In genomic region chr18:50748243-50749229, GRCh38 we compare ENCODE assay signal across 11 cellular contexts.
A peak's percentile ranks its signal among the peaks of the same experiment; 100 is the strongest.
DNase-seq lines count a peak whose midpoint lies in the region; ATAC-seq and TF ChIP-seq lines count a peak whose summit lies in the region.
"Had no signal": no experiment of that assay in that cellular context is flagged by ENCODE, and none has a peak within 500 bp of the region (broad histone marks: within the 10 kb centered on the region; RNA-seq: fewer than 3 reads in every experiment).

No MANE protein-coding gene starts in this region.

- TF ChIP-seq CTCF in mucosa of descending colon (IDR thresholded peaks at IDR 0.05) (no peak), upper lobe of right lung (IDR thresholded peaks at IDR 0.05) (no peak)

- H3K36me3 ChIP-seq in HUES64 (ENCODE audit: insufficient read depth, low read length), result no peaks in the 10 kb centered on the region
- H3K36me3 ChIP-seq in mucosa of descending colon (ENCODE audit: low read depth), result no peaks in the 10 kb centered on the region
- no peaks in the 10 kb centered on the region for H3K36me3 ChIP-seq in upper lobe of right lung

- DNase-seq in DMS 273 (lab: John Stamatoyannopoulos, UW; ENCODE audit: unreplicated experiment) (peak; percentile 94), mucosa of descending colon (peak in 1 of 3 donors; percentile 36), upper lobe of right lung (no peak)
- DNase-seq in activated CD8-positive, alpha-beta memory T cell treated with anti-CD3 and anti-CD28 coated beads, Interleukin-2, amount 50 U/mL, for 48 hours, result peak; percentile 13
- DNase-seq: activated gamma-delta T cell treated with Interleukin-2 at 50 U/mL for 16 hours, AML-193, SHP77 treated with DMSO at 0.1 percent for 48 hours had no signal

- H3K27me3 ChIP-seq in HUES64 (ENCODE audit: insufficient read depth, low read length), result no peaks in the 10 kb centered on the region
- H3K27me3 ChIP-seq in upper lobe of right lung, result peaks cover 3% of the 10 kb centered on the region

- no peak overlapping the region for H3K4me3 ChIP-seq in HUES64 (ENCODE audit: low read length)
- no peak overlapping the region for H3K4me3 ChIP-seq in mucosa of descending colon
- no peak overlapping the region for H3K4me3 ChIP-seq in upper lobe of right lung

- ATAC-seq in mucosa of descending colon (peak; percentile 42), GM18867 (IDR thresholded peaks at IDR 0.05; ENCODE audit: unreplicated experiment) (no peak), GM21619 (IDR thresholded peaks at IDR 0.05; ENCODE audit: unreplicated experiment) (no peak), HG03457 (IDR thresholded peaks at IDR 0.05; ENCODE audit: unreplicated experiment) (no peak), upper lobe of right lung (no peak)

- WGBS in HUES64, result 29% methylated on average over 9 of the region's 9 CpGs

- H3K4me1 ChIP-seq in HUES64 (ENCODE audit: insufficient read depth, low read length) (peaks cover 24% of the 10 kb centered on the region), mucosa of descending colon (ENCODE audit: low read depth) (no peaks in the 10 kb centered on the region), upper lobe of right lung (no peaks in the 10 kb centered on the region)

- intact Hi-C loops in mucosa of descending colon (cut with DNase I, micrococcal nuclease), result no loop called here
- intact Hi-C loops in upper lobe of right lung (cut with DNase I), result no loop called here

- no peak overlapping the region for H3K9ac ChIP-seq in HUES64 (ENCODE audit: low read depth, low read length)

- H3K9me3 ChIP-seq in HUES64 (ENCODE audit: insufficient read depth, low read depth, low read length) (peaks cover 4% of the 10 kb centered on the region; the same call in 1 of the 2 replicates), mucosa of descending colon (no peaks in the 10 kb centered on the region), upper lobe of right lung (no peaks in the 10 kb centered on the region)

- peak overlapping the region; percentile 73 for H3K27ac ChIP-seq in HUES64 (ENCODE audit: low read depth, low read length)
- H3K27ac ChIP-seq in upper lobe of right lung, result no peak overlapping the region
